In the genomic region with DNA sequence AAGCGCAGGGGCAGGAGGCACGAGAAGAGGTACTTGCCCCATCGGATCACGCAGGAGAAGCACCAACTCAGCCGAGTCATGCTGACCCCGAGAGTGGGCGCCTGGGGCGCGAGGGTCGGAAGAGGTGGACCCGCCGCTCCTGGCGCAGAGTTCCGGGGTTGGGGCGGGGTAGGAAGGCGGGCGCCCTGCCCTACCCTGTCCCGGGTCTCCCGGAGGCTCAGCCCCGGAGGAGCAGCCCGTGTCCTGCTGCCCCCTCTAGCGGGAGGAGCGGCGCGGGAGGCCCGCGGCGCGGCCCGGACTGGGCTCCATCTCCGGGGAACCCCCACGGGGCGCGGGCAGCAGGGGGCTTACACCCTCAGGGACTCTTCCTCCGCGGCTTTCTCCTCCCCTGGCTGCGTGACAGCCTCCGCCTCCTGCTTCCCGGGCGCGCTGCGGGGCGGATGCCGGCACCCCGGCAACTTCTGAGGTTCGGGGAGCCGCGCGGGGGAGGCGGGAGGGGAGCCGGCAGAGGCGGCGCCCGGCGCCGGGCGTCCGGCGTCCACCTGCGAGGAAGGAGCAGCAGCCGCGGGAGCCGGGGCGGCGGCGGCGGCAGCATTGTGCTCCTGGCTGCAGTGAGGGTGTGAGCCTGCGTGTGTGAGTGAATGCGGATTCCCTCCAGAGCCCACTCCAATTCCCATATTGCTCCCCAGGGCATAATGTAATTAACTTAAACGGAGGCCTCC, we compare ENCODE assay signal across 8 cellular contexts. TPM values are rescaled to one million over a fixed set of nuclear protein-coding genes. Genes with fewer than 3 reads are reported as not detected.
DNase-seq lines count a peak whose midpoint lies in the region; ATAC-seq lines count a peak whose summit lies in the region.

No MANE protein-coding gene starts in this region.

- H3K27me3 Mint-ChIP-seq in activated naive CD4-positive, alpha-beta T cell treated with anti-CD3 and anti-CD28 coated beads, Interleukin-2, amount 50 U/mL, for 24 hours, result peaks cover 17% of the 10 kb centered on the region

- ATAC-seq in left ventricle myocardium superior (peak; percentile 90), GM18520 (IDR thresholded peaks at IDR 0.05; ENCODE audit: unreplicated experiment) (no peak)

- DNase-seq in NCI-H345 (lab: John Stamatoyannopoulos, UW) (peak; percentile 41), NCI-H345 treated with DMSO at 0.1 percent for 48 hours (lab: John Stamatoyannopoulos, UW; ENCODE audit: unreplicated experiment) (no peak), NCI-H460 (ENCODE audit: extremely low read depth, low read depth) (peak; percentile 28), left ventricle myocardium superior (peak; percentile 78), retina (peak; percentile 70), NCI-H446 (lab: John Stamatoyannopoulos, UW) (no peak)

- no peaks in the 10 kb centered on the region for H3K9me3 Mint-ChIP-seq in activated naive CD4-positive, alpha-beta T cell treated with anti-CD3 and anti-CD28 coated beads, Interleukin-2, amount 50 U/mL, for 24 hours

- H3K36me3 Mint-ChIP-seq in activated naive CD4-positive, alpha-beta T cell treated with anti-CD3 and anti-CD28 coated beads, Interleukin-2, amount 50 U/mL, for 24 hours, result no peaks in the 10 kb centered on the region

- no peak overlapping the region for H3K27ac Mint-ChIP-seq in activated naive CD4-positive, alpha-beta T cell treated with anti-CD3 and anti-CD28 coated beads, Interleukin-2, amount 50 U/mL, for 24 hours

- peaks cover 5% of the 10 kb centered on the region for H3K4me1 Mint-ChIP-seq in activated naive CD4-positive, alpha-beta T cell treated with anti-CD3 and anti-CD28 coated beads, Interleukin-2, amount 50 U/mL, for 24 hours

- intact Hi-C loops in left ventricle myocardium superior (cut with micrococcal nuclease), result no loop called here

- H3K4me3 Mint-ChIP-seq in activated naive CD4-positive, alpha-beta T cell treated with anti-CD3 and anti-CD28 coated beads, Interleukin-2, amount 50 U/mL, for 24 hours, result peak overlapping the region; percentile 74

RNA-seq across cellular contexts. Expression of gene TNS1, which starts 7.5 kb away (rescaled TPM):
- not detected in 2 replicates for total RNA-seq in NCI-H460 (2014; rRNA removed; shearing (Covaris generic))
- 1.9 TPM in 1 of 2 replicates, not detected in the other for polyA plus RNA-seq in NCI-H460 (2014; cell fraction: nucleus; rRNA removed)
- 783 TPM for total RNA-seq in left ventricle myocardium superior

RNA-seq across cellular contexts. Expression of gene RUFY4, which starts 58.8 kb away (rescaled TPM):
- 0.20 TPM in 1 of 2 replicates, not detected in the other for total RNA-seq in NCI-H460 (2014; rRNA removed; shearing (Covaris generic))
- 0.69 TPM in 1 of 2 replicates, not detected in the other for polyA plus RNA-seq in NCI-H460 (2014; cell fraction: nucleus; rRNA removed)
- total RNA-seq in left ventricle myocardium superior, result not detected

Comparison
In these comparisons a context has a peak if more than half of its experiments do, and no peak if none do; other contexts are left out.
1. DNase-seq: peak in NCI-H345 (single experiment), NCI-H460 (single experiment), left ventricle myocardium superior (single experiment) and retina (single experiment); none in NCI-H345 treated with DMSO at 0.1 percent for 48 hours (single experiment) and NCI-H446 (0 of 2).
2. RNA of gene TNS1, which starts 7.5 kb away (total RNA-seq): 783 TPM in left ventricle myocardium superior (single experiment); not detected in NCI-H460; every median in the first group is over 100 times any median in the second.